In genomic region chr16:170088-170507, GRCh38 we compare ENCODE assay signal across 1 cellular context.
TF ChIP-seq lines count a peak whose summit lies in the region.

No MANE protein-coding gene starts in this region.

TF ChIP-seq in K562, 482 proteins besides CTCF, POLR2A, EP300 and RAD21 (continued from another document):
- TF ChIP-seq HDAC2 (IDR thresholded peaks at IDR 0.05) (peak; percentile 42; the same call in 1 of the 2 replicates), E2F4 (CRISPR knock-in tag; IDR thresholded peaks at IDR 0.05; ENCODE audit: low read depth) (peak; percentile 26; the same call in 1 of the 2 replicates), NFIC (IDR thresholded peaks at IDR 0.05) (peak; percentile 93), SMARCA4 (IDR thresholded peaks at IDR 0.05) (0 out of 2 replicates have a peak, but pooled peaks have one; percentile 13), AFF4 (CRISPR knock-in tag; IDR thresholded peaks at IDR 0.05) (0 out of 2 replicates have a peak, but pooled peaks have one; percentile 53), ZNF511 (CRISPR knock-in tag; IDR thresholded peaks at IDR 0.05) (0 out of 2 replicates have a peak, but pooled peaks have one; percentile 62)
